In genomic region chr17:78268960-78269892, GRCh38 we compare ENCODE assay signal across 13 cellular contexts. TPM values are rescaled to one million over a fixed set of nuclear protein-coding genes. Genes with fewer than 3 reads are reported as not detected.
DNase-seq lines count a peak whose midpoint lies in the region; ATAC-seq, FAIRE-seq and TF ChIP-seq lines count a peak whose summit lies in the region.
"Had no signal": no experiment of that assay in that cellular context is flagged by ENCODE, and none has a peak within 500 bp of the region (broad histone marks: within the 10 kb centered on the region; RNA-seq: fewer than 3 reads in every experiment).

No MANE protein-coding gene starts in this region.

- no peaks in the 10 kb centered on the region for H3K9me3 Mint-ChIP-seq in activated CD8-positive, alpha-beta T cell treated with anti-CD3 and anti-CD28 coated beads for 36 hours

- H3K4me1 ChIP-seq in endothelial cell of umbilical vein (ENCODE audit: control insufficient read depth, extremely low read depth, insufficient read depth, low read length) (peaks cover 2% of the 10 kb centered on the region), neuron (ENCODE audit: insufficient read depth, low read length) (peaks cover 57% of the 10 kb centered on the region)

- TF ChIP-seq POLR2A in endothelial cell of umbilical vein (IDR thresholded peaks at IDR 0.05; ENCODE audit: low read depth, low read length) = no peak
- no peak for TF ChIP-seq POLR2A in H54 (IDR thresholded peaks at IDR 0.05; ENCODE audit: low read depth, low read length)

- POLR2A ChIA-PET in endothelial cell of umbilical vein (lab: Charles Lee) = no interaction called here
- POLR2A ChIA-PET in activated CD8-positive, alpha-beta T cell treated with anti-CD3 and anti-CD28 coated beads for 36 hours (lab: Charles Lee) = interaction anchor here (0.8 kb wide), 1 partner anchor 15 kb away, joined by 3 read pairs; no protein-coding TSS in a partner anchor

- no peaks in the 10 kb centered on the region for H3K36me3 Mint-ChIP-seq in activated CD8-positive, alpha-beta T cell treated with anti-CD3 and anti-CD28 coated beads for 36 hours (ENCODE audit: low read depth)

- intact Hi-C loops in endothelial cell of umbilical vein (cut with micrococcal nuclease) = no loop called here
- intact Hi-C loops in dorsolateral prefrontal cortex (cut with DNase I) = no loop called here
- intact Hi-C loops in activated CD8-positive, alpha-beta T cell treated with anti-CD3 and anti-CD28 coated beads for 36 hours (cut with micrococcal nuclease) = no loop called here

- no peak for TF ChIP-seq CTCF in endothelial cell of umbilical vein (IDR thresholded peaks at IDR 0.05; ENCODE audit: extremely low read depth in 1 of 2, insufficient read depth in 1 of 2, low read depth in 1 of 2, low read length in 2 of 2)
- no peak for TF ChIP-seq CTCF in dorsolateral prefrontal cortex (IDR thresholded peaks at IDR 0.05 in 54 of 56, conservative IDR thresholded peaks at IDR 0.05 in 2 of 56; ENCODE audit: low read depth in 1 of 56, partially characterized antibody in 56 of 56)
- TF ChIP-seq CTCF in activated CD8-positive, alpha-beta T cell treated with anti-CD3 and anti-CD28 coated beads for 36 hours (IDR thresholded peaks at IDR 0.05) = no peak

- H3K27me3 ChIP-seq in endothelial cell of umbilical vein (ENCODE audit: control insufficient read depth in 2 of 2, insufficient read depth in 2 of 2, low read length in 2 of 2) (peaks cover 22 to 25% of the 10 kb centered on the region in 2 experiments), neuron (ENCODE audit: insufficient read depth, low read length) (no peaks in the 10 kb centered on the region), dorsolateral prefrontal cortex (peaks cover 0 to 26% (median 7%) of the 10 kb centered on the region in 45 donors)

- peak; percentile 94 for FAIRE-seq in G401.6 (lab: Jason Lieb, UNC)
- FAIRE-seq in endothelial cell of umbilical vein (lab: Jason Lieb, UNC) = no peak
- FAIRE-seq in H54 (lab: Jason Lieb, UNC) = no peak
- FAIRE-seq: GM12891 had no signal

- H3K36me3 ChIP-seq in endothelial cell of umbilical vein (ENCODE audit: control insufficient read depth in 2 of 2, extremely low read depth in 1 of 2, insufficient read depth in 2 of 2, low read length in 2 of 2) (no peaks in the 10 kb centered on the region), neuron (ENCODE audit: insufficient read depth, low read length) (peaks cover 10% of the 10 kb centered on the region)
- H3K36me3 ChIP-seq: tibial artery had no signal

- ATAC-seq in activated CD8-positive, alpha-beta T cell treated with anti-CD3 and anti-CD28 coated beads for 36 hours = no peak

- no peaks in the 10 kb centered on the region for H3K27me3 Mint-ChIP-seq in activated CD8-positive, alpha-beta T cell treated with anti-CD3 and anti-CD28 coated beads for 36 hours

- H3K9me3 ChIP-seq in endothelial cell of umbilical vein (replicated peaks; ENCODE audit: control insufficient read depth, insufficient read depth, low read length) (no peaks in the 10 kb centered on the region), neuron (ENCODE audit: low read length) (no peaks in the 10 kb centered on the region)
- H3K9me3 ChIP-seq: tibial artery had no signal

- CTCF ChIA-PET in endothelial cell of umbilical vein (lab: Charles Lee) = interaction anchor here (0.8 to 1.7 kb wide), 9 partner anchors 12 to 184 kb away, joined by 3 to 11 read pairs (median 3); no protein-coding TSS in a partner anchor
- CTCF ChIA-PET in activated CD8-positive, alpha-beta T cell treated with anti-CD3 and anti-CD28 coated beads for 36 hours (lab: Charles Lee) = interaction anchor here (1.1 kb wide), 1 partner anchor 18 kb away, joined by 3 read pairs; no protein-coding TSS in a partner anchor

- H3K27ac ChIP-seq in endothelial cell of umbilical vein (ENCODE audit: insufficient read depth, low read depth, low read length) (no peak overlapping the region), dorsolateral prefrontal cortex (no peak overlapping the region)
- H3K27ac ChIP-seq: tibial artery had no signal

- H2AFZ ChIP-seq in endothelial cell of umbilical vein (ENCODE audit: low read depth, low read length) = no peak overlapping the region
- H2AFZ ChIP-seq in neuron (ENCODE audit: low read depth, low read length) = no peak overlapping the region

- no peaks in the 10 kb centered on the region for H4K20me1 ChIP-seq in endothelial cell of umbilical vein (replicated peaks; ENCODE audit: control insufficient read depth, extremely low read depth, insufficient read depth, low read length)

- dilution Hi-C loops in endothelial cell of umbilical vein (cut with MboI; ENCODE audit: extremely low pct_ligation_motif_present, low sequenced_read_pairs) = no loop called here

- H3K9ac ChIP-seq in endothelial cell of umbilical vein (replicated peaks; ENCODE audit: extremely low read depth, insufficient read depth, low read length) = no peak overlapping the region

- no peak overlapping the region for H3K4me2 ChIP-seq in endothelial cell of umbilical vein (ENCODE audit: insufficient read depth, low read length)

- DNase-seq in NCI-H69 (lab: John Stamatoyannopoulos, UW) (peak; percentile 25), endothelial cell of umbilical vein (ENCODE audit: low read depth, low spot score) (no peak), H54 (ENCODE audit: insufficient read length, low spot score) (no peak), dorsolateral prefrontal cortex (no peak), T-helper 1 cell (no peak)
- DNase-seq in activated CD8-positive, alpha-beta T cell treated with anti-CD3 and anti-CD28 coated beads for 36 hours = no peak
- DNase-seq: activated CD8-positive, alpha-beta memory T cell treated with anti-CD3 and anti-CD28 coated beads, Interleukin-2, amount 50 U/mL, for 4 hours; tibial artery had no signal

- BruUV-seq in endothelial cell of umbilical vein (replicated peaks; lab: Mats Ljungman, UMichigan) = no TSS peak

- H3K79me2 ChIP-seq in endothelial cell of umbilical vein (ENCODE audit: control insufficient read depth, insufficient read depth, low read length) = no peaks in the 10 kb centered on the region

- no peaks in the 10 kb centered on the region for H3K9me1 ChIP-seq in endothelial cell of umbilical vein (replicated peaks; ENCODE audit: control insufficient read depth, extremely low read depth, insufficient read depth, low read length)

- no peak overlapping the region for H3K4me3 ChIP-seq in endothelial cell of umbilical vein (replicated peaks in 1 of 3; ENCODE audit: insufficient read depth in 1 of 3, low read depth in 1 of 3, low read length in 3 of 3)
- peak overlapping the region; percentile 61 for H3K4me3 ChIP-seq in neuron (ENCODE audit: low read length)
- no peak overlapping the region for H3K4me3 ChIP-seq in dorsolateral prefrontal cortex
- H3K4me3 ChIP-seq: tibial artery had no signal

- no peak overlapping the region for H3K27ac Mint-ChIP-seq in activated CD8-positive, alpha-beta T cell treated with anti-CD3 and anti-CD28 coated beads for 36 hours

- no peak overlapping the region for H3K4me3 Mint-ChIP-seq in activated CD8-positive, alpha-beta T cell treated with anti-CD3 and anti-CD28 coated beads for 36 hours

- H3K4me1 Mint-ChIP-seq in activated CD8-positive, alpha-beta T cell treated with anti-CD3 and anti-CD28 coated beads for 36 hours (ENCODE audit: low read depth) = peaks cover 19% of the 10 kb centered on the region

TF ChIP-seq in endothelial cell of umbilical vein, 7 proteins besides CTCF, POLR2A, EP300 and RAD21:
- TF ChIP-seq GATA2 (IDR thresholded peaks at IDR 0.05; ENCODE audit: insufficient read depth, insufficient read length, low read depth, low read length) = no peak
- TF ChIP-seq MYC (IDR thresholded peaks at IDR 0.05; ENCODE audit: low read depth, low read length) = no peak
- TF ChIP-seq JUN (IDR thresholded peaks at IDR 0.05; ENCODE audit: borderline replicate concordance, insufficient read depth, insufficient read length, low read depth) = no peak
- TF ChIP-seq EZH2 (IDR thresholded peaks at IDR 0.05; ENCODE audit: borderline replicate concordance, low read depth, low read length, severe bottlenecking) = peak; percentile 61
- TF ChIP-seq FOS (IDR thresholded peaks at IDR 0.05; ENCODE audit: borderline replicate concordance, insufficient read depth, low read length) = no peak

RNA-seq across cellular contexts. Expression of gene TMEM235, which starts 37.8 kb away (rescaled TPM):
- 0.38 TPM in 1 of 2 replicates, not detected in the other for total RNA-seq in endothelial cell of umbilical vein
- polyA plus RNA-seq in endothelial cell of umbilical vein = 0.04 and 0.18 TPM in 2 replicates
- 0.06 and 0.16 TPM in 2 replicates for polyA plus RNA-seq in endothelial cell of umbilical vein (2011; cell fraction: cytosol; rRNA removed)
- 0.11 and 0.38 TPM in 2 replicates for polyA plus RNA-seq in endothelial cell of umbilical vein (2011; cell fraction: nucleus; rRNA removed)
- not detected in 2 replicates for polyA plus RNA-seq in endothelial cell of umbilical vein (2012)
- polyA minus RNA-seq in endothelial cell of umbilical vein = not detected in 2 replicates
- polyA minus RNA-seq in endothelial cell of umbilical vein (2011; cell fraction: cytosol; rRNA and poly(A)+ RNA removed) = not detected
- not detected in 2 replicates for polyA minus RNA-seq in endothelial cell of umbilical vein (2011; cell fraction: nucleus; rRNA and poly(A)+ RNA removed)
- total RNA-seq in dorsolateral prefrontal cortex = 100 to 1,000 TPM in 1 of 120 experiments, 10 to 100 TPM in 97, 1 to 10 TPM in 22; 2.9 to 101 (median 20.6) TPM
- not detected for total RNA-seq in activated CD8-positive, alpha-beta T cell treated with anti-CD3 and anti-CD28 coated beads for 36 hours
- total RNA-seq: kidney epithelial cell had no signal
- polyA plus RNA-seq: esophagus had no signal

RNA-seq across cellular contexts. Expression of gene BIRC5, which starts 55.2 kb away (rescaled TPM):
- total RNA-seq in endothelial cell of umbilical vein (74.6 and 85.8 TPM in 2 replicates), dorsolateral prefrontal cortex (1 to 10 TPM in 29 of 120 experiments, under 1 TPM in 66, not detected in 25; 0.16 to 2.8 (median 0.68) TPM)
- 26.3 and 32.8 TPM in 2 replicates for polyA plus RNA-seq in endothelial cell of umbilical vein
- polyA plus RNA-seq in endothelial cell of umbilical vein (2011; cell fraction: cytosol; rRNA removed) = 32.8 and 37.5 TPM in 2 replicates
- 17.7 and 25.5 TPM in 2 replicates for polyA plus RNA-seq in endothelial cell of umbilical vein (2011; cell fraction: nucleus; rRNA removed)
- polyA plus RNA-seq in endothelial cell of umbilical vein (2012) = 29.7 and 51.2 TPM in 2 replicates
- polyA minus RNA-seq in endothelial cell of umbilical vein = 25.2 and 42.4 TPM in 2 replicates
- polyA minus RNA-seq in endothelial cell of umbilical vein (2011; cell fraction: cytosol; rRNA and poly(A)+ RNA removed) = 60.3 TPM
- polyA minus RNA-seq in endothelial cell of umbilical vein (2011; cell fraction: nucleus; rRNA and poly(A)+ RNA removed) = 10.7 and 21.0 TPM in 2 replicates
- total RNA-seq in activated CD8-positive, alpha-beta T cell treated with anti-CD3 and anti-CD28 coated beads for 36 hours = 10 to 100 TPM; 90.6 to 93.7 TPM

Comparison
In these comparisons a context has a peak if more than half of its experiments do, and no peak if none do; other contexts are left out.
1. RNA of gene BIRC5, which starts 55.2 kb away (total RNA-seq): 90.6 to 93.7 TPM in activated CD8-positive, alpha-beta T cell treated with anti-CD3 and anti-CD28 coated beads for 36 hours and 74.6 to 85.8 TPM in endothelial cell of umbilical vein; 0.16 to 2.8 TPM in dorsolateral prefrontal cortex; every median in the first group is over 10 times any median in the second.